Comparison of ENCODE assay signal across 2 cellular contexts in genomic region chr22:36464715-36465231, GRCh38.
TF ChIP-seq lines count a peak whose summit lies in the region.

No MANE protein-coding gene starts in this region.

TF ChIP-seq in A549, 52 proteins besides CTCF, POLR2A, EP300 and RAD21 (continued from another document):
- TF ChIP-seq, protein P1, sequence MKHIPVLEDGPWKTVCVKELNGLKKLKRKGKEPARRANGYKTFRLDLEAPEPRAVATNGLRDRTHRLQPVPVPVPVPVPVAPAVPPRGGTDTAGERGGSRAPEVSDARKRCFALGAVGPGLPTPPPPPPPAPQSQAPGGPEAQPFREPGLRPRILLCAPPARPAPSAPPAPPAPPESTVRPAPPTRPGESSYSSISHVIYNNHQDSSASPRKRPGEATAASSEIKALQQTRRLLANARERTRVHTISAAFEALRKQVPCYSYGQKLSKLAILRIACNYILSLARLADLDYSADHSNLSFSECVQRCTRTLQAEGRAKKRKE (CRISPR knock-in tag; IDR thresholded peaks at IDR 0.05; ENCODE audit: low read depth), result 0 out of 2 replicates have a peak, but pooled peaks have one; percentile 4
- TF ChIP-seq EHMT2 (IDR thresholded peaks at IDR 0.05; ENCODE audit: low read depth) (no peak), HOXB13 (CRISPR knock-in tag; IDR thresholded peaks at IDR 0.05; ENCODE audit: low read depth) (peak; percentile 61; the same call in 1 of the 2 replicates)
- TF ChIP-seq, protein P2, sequence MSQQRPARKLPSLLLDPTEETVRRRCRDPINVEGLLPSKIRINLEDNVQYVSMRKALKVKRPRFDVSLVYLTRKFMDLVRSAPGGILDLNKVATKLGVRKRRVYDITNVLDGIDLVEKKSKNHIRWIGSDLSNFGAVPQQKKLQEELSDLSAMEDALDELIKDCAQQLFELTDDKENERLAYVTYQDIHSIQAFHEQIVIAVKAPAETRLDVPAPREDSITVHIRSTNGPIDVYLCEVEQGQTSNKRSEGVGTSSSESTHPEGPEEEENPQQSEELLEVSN (IDR thresholded peaks at IDR 0.05; ENCODE audit: borderline replicate concordance, low read depth), result peak; percentile 63; the same call in 1 of the 2 replicates

TF ChIP-seq in SK-N-SH, 30 proteins besides CTCF, POLR2A, EP300 and RAD21 (continued from another document):
- TF ChIP-seq, protein P3, sequence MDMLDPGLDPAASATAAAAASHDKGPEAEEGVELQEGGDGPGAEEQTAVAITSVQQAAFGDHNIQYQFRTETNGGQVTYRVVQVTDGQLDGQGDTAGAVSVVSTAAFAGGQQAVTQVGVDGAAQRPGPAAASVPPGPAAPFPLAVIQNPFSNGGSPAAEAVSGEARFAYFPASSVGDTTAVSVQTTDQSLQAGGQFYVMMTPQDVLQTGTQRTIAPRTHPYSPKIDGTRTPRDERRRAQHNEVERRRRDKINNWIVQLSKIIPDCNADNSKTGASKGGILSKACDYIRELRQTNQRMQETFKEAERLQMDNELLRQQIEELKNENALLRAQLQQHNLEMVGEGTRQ (IDR thresholded peaks at IDR 0.05; ENCODE audit: borderline replicate concordance, low read depth, low read length), result no peak
- no peak for TF ChIP-seq RCOR1 (IDR thresholded peaks at IDR 0.05; ENCODE audit: low read length)
- no peak for TF ChIP-seq IRF3 (IDR thresholded peaks at IDR 0.05; ENCODE audit: low read depth, low read length)
- no peak for TF ChIP-seq TAF1 (IDR thresholded peaks at IDR 0.05; ENCODE audit: borderline replicate concordance, low read depth, low read length)
